1 cellular context compared by ENCODE assay signal in genomic region chr1:153698648-153699004, GRCh38.
TF ChIP-seq lines count a peak whose summit lies in the region.

No MANE protein-coding gene starts in this region.

TF ChIP-seq in H1, 55 proteins besides CTCF, POLR2A, EP300 and RAD21:
- TF ChIP-seq NANOG (IDR thresholded peaks at IDR 0.05; ENCODE audit: insufficient read depth, low read depth, low read length, poor library complexity, severe bottlenecking), result no peak
- TF ChIP-seq GABPA (IDR thresholded peaks at IDR 0.05; ENCODE audit: borderline replicate concordance, insufficient read depth, low read length), result no peak
- TF ChIP-seq NRF1 (IDR thresholded peaks at IDR 0.05; ENCODE audit: low read depth, low read length), result no peak
- TF ChIP-seq FOSL1 (IDR thresholded peaks at IDR 0.05; ENCODE audit: insufficient read depth, low read depth, low read length), result no peak
- TF ChIP-seq JUN (IDR thresholded peaks at IDR 0.05; ENCODE audit: low read depth, low read length), result no peak
- no peak for TF ChIP-seq TAF1 (IDR thresholded peaks at IDR 0.05; ENCODE audit: low read depth, low read length)
- no peak for TF ChIP-seq POU5F1 (IDR thresholded peaks at IDR 0.05; ENCODE audit: low read depth, low read length)
- TF ChIP-seq ATF2 (IDR thresholded peaks at IDR 0.05; ENCODE audit: low read length), result no peak
- no peak for TF ChIP-seq SAP30 (IDR thresholded peaks at IDR 0.05; ENCODE audit: insufficient read depth, insufficient replicate concordance, low read length)
- no peak for TF ChIP-seq EZH2 (IDR thresholded peaks at IDR 0.05; ENCODE audit: low read depth, low read length, severe bottlenecking)
- TF ChIP-seq SP2 (IDR thresholded peaks at IDR 0.05; ENCODE audit: low read length), result no peak
- no peak for TF ChIP-seq TAF7 (optimal IDR thresholded peaks at IDR 0.05; ENCODE audit: borderline replicate concordance, low read depth, low read length)
- no peak for TF ChIP-seq KDM4A (IDR thresholded peaks at IDR 0.05; ENCODE audit: low read depth, low read length, severe bottlenecking)
- TF ChIP-seq SIN3A (conservative IDR thresholded peaks at IDR 0.05 in 1 of 2, IDR thresholded peaks at IDR 0.05 in 1 of 2; ENCODE audit: low read depth in 1 of 2, low read length in 2 of 2), result no peak
- no peak for TF ChIP-seq CHD1 (IDR thresholded peaks at IDR 0.05; ENCODE audit: low read depth, low read length)
